ENCODE assay signal across 1 cellular context in the genomic region with DNA sequence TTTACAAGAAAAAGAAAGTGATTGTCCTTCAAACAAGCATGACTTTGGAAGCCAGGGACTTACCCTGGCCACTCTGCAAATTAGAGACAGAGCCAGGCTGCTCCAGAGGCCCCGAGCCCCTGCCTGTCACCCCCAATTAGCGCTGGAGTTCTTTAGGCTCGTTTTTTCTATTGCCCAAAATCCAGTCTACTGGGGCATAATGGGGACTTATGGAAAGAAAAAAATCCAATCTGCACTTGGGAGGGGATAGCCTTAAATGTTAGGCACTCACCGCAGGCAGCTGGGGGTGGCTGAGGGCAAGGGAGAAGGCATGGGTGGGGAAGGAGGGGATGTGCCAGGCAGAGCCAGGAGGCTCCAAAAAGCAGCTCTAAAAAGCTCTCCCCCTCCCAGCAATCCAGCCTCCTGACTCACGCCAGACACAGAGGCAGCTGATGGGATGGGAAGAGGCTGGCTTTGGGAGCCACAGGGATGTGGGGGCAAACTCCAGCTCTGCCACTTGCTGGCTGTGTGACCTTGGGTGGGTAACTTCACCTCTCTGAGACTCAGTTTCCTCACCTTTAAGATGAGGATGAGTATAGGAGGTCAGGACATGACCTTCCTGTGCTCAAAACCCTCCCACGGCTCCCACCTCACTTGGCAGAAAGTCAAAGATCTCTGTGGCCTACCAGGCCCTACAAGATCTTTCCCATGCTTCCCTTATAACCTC.
A peak's percentile ranks its signal among the peaks of the same experiment; 100 is the strongest.
TF ChIP-seq lines count a peak whose summit lies in the region.

No MANE protein-coding gene starts in this region.

TF ChIP-seq in GM12878, 131 proteins besides CTCF, POLR2A, EP300 and RAD21 (continued from another document):
- TF ChIP-seq, protein P1, sequence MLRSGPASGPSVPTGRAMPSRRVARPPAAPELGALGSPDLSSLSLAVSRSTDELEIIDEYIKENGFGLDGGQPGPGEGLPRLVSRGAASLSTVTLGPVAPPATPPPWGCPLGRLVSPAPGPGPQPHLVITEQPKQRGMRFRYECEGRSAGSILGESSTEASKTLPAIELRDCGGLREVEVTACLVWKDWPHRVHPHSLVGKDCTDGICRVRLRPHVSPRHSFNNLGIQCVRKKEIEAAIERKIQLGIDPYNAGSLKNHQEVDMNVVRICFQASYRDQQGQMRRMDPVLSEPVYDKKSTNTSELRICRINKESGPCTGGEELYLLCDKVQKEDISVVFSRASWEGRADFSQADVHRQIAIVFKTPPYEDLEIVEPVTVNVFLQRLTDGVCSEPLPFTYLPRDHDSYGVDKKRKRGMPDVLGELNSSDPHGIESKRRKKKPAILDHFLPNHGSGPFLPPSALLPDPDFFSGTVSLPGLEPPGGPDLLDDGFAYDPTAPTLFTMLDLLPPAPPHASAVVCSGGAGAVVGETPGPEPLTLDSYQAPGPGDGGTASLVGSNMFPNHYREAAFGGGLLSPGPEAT (IDR thresholded peaks at IDR 0.05; ENCODE audit: low read depth), result 0 out of 2 replicates have a peak, but pooled peaks have one; percentile 38
TF ChIP-seq in GM12878: peak in this region for 3.
